In the genomic region with DNA sequence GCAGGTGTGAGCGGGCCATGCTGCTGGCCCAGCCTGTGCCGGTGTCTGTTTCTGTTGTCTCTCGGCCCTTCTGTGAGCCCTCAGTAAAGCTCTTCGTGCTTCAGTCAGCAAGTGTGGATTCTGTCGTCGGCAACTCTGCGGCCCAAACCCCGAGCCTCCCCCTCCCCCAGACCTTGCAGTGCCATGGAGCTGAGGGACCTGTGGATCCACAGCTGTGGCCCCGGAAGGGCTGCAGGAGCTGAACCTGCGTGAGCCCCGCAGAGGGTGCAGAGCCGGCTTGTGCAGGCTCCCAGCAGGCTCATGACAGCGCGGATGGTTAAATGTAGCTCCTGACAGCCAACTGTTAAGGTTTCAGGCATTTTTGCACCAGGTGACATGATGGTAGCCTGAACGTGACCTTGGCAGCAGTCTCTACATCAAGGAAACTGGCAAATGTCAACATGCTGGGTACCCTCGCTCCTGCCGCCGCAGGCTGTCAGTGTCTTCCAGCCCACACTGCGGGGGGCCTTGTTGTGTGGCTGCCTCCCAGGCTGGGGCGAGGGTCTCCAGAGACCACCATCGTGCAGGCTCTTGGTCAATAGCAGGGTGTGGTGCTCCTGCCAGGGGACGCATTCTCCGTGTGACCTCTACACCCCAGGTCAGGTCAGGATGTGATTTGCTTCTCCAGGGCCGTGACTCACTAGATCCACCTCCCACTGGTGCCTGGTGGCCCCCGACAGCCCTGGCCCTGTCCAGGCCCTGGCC, we compare ENCODE assay signal across 24 cellular contexts.
"Had no signal": no experiment of that assay in that cellular context is flagged by ENCODE, and none has a peak within 500 bp of the region (broad histone marks: within the 10 kb centered on the region; RNA-seq: fewer than 3 reads in every experiment).

No MANE protein-coding gene starts in this region.

- H3K27me3 ChIP-seq: colonic mucosa, esophagus muscularis mucosa, ovary, right lobe of liver had no signal

- H3K27ac ChIP-seq: colonic mucosa, dorsolateral prefrontal cortex, esophagus muscularis mucosa, gastrocnemius medialis, ovary, tibial artery, WERI-Rb-1 had no signal

- H3K4me1 ChIP-seq: colonic mucosa, gastrocnemius medialis had no signal

- H3K36me3 ChIP-seq: colonic mucosa, gastrocnemius medialis, ovary, right lobe of liver, tibial artery had no signal

- H3K4me3 ChIP-seq: colonic mucosa, dorsolateral prefrontal cortex, esophagus muscularis mucosa, gastrocnemius medialis, ovary, right lobe of liver, tibial artery had no signal

- H3K9me3 ChIP-seq: colonic mucosa, esophagus muscularis mucosa, gastrocnemius medialis, ovary, right lobe of liver, tibial artery had no signal

- DNase-seq: activated CD4-positive, alpha-beta T cell treated with anti-CD3 and anti-CD28 coated beads, Interleukin-2, amount 50 U/mL, for 1 hour; activated CD4-positive, CD25-positive, alpha-beta regulatory T cell treated with anti-CD3 and anti-CD28 coated beads, Interleukin-2, amount 50 U/mL, for 72 hours; activated naive CD4-positive, alpha-beta T cell treated with anti-CD3 and anti-CD28 coated beads for 36 hours; activated naive CD8-positive, alpha-beta T cell treated with anti-CD3 and anti-CD28 coated beads, Interleukin-2, amount 10 ng/mL, durations not matched to agents 7 days and 5 days; activated T-cell treated with anti-CD3 and anti-CD28 coated beads, Interleukin-2, amount 50 U/mL, for 24 hours; amniotic stem cell; colonic mucosa; effector memory CD8-positive, alpha-beta T cell; gastrocnemius medialis; hypothalamus; mesendoderm; naive thymus-derived CD4-positive, alpha-beta T cell; ovary; small intestine; stimulated activated CD4-positive, alpha-beta T cell treated with anti-CD3 and anti-CD28 coated beads, Interleukin-2, amount 100 ng/mL, for 24 hours; stimulated activated naive CD8-positive, alpha-beta T cell treated with anti-CD3 and anti-CD28 coated beads, Interleukin-15, amount 100 ng/mL, for 72 hours; T-cell had no signal

- ATAC-seq: activated T-helper 17 cell treated with anti-CD3 and anti-CD28 coated beads, Interleukin-2, amount 50 U/mL, for 72 hours; effector memory CD8-positive, alpha-beta T cell; gastrocnemius medialis; naive thymus-derived CD4-positive, alpha-beta T cell; stimulated activated effector memory CD8-positive, alpha-beta T cell treated with anti-CD3 and anti-CD28 coated beads, Interleukin-12 subunit alpha, Interleukin-12 subunit beta, amount 100 ng/mL, for 72 hours; stimulated activated naive CD8-positive, alpha-beta T cell treated with anti-CD3 and anti-CD28 coated beads, Interleukin-15, amount 100 ng/mL, for 72 hours; T-cell had no signal
